ENCODE assay signal across 39 cellular contexts in the genomic region with DNA sequence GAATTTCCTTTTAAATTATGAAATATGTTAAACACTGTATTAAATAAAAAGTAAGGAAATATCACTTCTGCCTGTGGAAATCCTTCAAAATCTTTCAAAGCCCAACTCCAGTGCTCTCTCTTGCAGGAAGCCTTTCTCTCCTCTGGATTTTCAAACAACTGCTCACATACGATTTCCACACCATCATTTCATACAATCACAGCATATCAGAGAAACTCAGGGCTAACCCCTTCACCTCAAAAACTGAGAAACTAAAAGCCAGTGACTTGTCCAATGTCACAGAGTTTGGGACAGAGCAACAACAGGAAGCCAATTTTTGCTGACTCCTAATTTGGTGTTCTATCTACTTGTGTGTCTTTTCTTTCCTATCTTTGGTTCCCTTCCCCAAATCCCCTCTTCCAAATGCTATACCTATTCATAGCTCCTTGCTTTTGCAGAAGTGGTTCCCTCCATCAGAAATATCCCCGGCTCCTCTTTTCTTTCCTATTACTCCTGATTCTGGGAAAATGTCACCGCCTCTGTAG. TPM values are rescaled to one million over a fixed set of nuclear protein-coding genes. Genes with fewer than 3 reads are reported as not detected.
"Had no signal": no experiment of that assay in that cellular context is flagged by ENCODE, and none has a peak within 500 bp of the region (broad histone marks: within the 10 kb centered on the region; RNA-seq: fewer than 3 reads in every experiment).

No MANE protein-coding gene starts in this region.

- H3K9me3 Mint-ChIP-seq: activated B cell treated with CpG ODN at 0.5 μM for 24 hours; activated CD4-positive, alpha-beta memory T cell treated with anti-CD3 and anti-CD28 coated beads for 36 hours; activated CD4-positive, alpha-beta T cell treated with anti-CD3 and anti-CD28 coated beads, Interleukin-2, amount 10 ng/mL, durations not matched to agents 24 days and 14 days; activated CD8-positive, alpha-beta T cell treated with anti-CD3 and anti-CD28 coated beads for 36 hours; activated naive CD4-positive, alpha-beta T cell treated with anti-CD3 and anti-CD28 coated beads for 36 hours; activated naive CD4-positive, alpha-beta T cell treated with anti-CD3 and anti-CD28 coated beads, Interleukin-2, amount 50 U/mL, for 72 hours; activated naive CD8-positive, alpha-beta T cell treated with anti-CD3 and anti-CD28 coated beads for 36 hours; activated T-helper 1 cell treated with anti-CD3 and anti-CD28 coated beads, Interleukin-12 subunit alpha, Interleukin-12 subunit beta, Interleukin-2, Interleukin-4 antibody, amounts not matched to agents 30 ng/mL and 10 ng/mL and 1 ng/mL, durations not matched to agents 14 hours and 24 hours and 36 hours; activated T-helper 17 cell treated with anti-CD3 and anti-CD28 coated beads, Interleukin-2, amount 50 U/mL, for 72 hours; T-helper 1 cell treated with Interleukin-12 subunit alpha and Interleukin-12 subunit beta and Interleukin-4 antibody, amounts not matched to agents 30 μg/mL and 1 μg/mL, for 36 hours; T-helper 2 cell treated with Interferon-gamma antibody and Interleukin-4, amounts not matched to agents 5 μg/mL and 100 μg/mL, for 36 hours had no signal

- H3K27me3 ChIP-seq: body of pancreas, brain microvascular endothelial cell had no signal

- ATAC-seq: activated CD8-positive, alpha-beta T cell treated with anti-CD3 and anti-CD28 coated beads for 36 hours; activated naive CD4-positive, alpha-beta T cell treated with anti-CD3 and anti-CD28 coated beads, Interleukin-2, amount 50 U/mL, for 72 hours; activated T-helper 17 cell treated with anti-CD3 and anti-CD28 coated beads, Interleukin-2, amount 50 U/mL, for 72 hours; body of pancreas had no signal

- H3K27ac Mint-ChIP-seq: activated B cell treated with CpG ODN at 0.5 μM for 24 hours; activated CD4-positive, alpha-beta memory T cell treated with anti-CD3 and anti-CD28 coated beads for 36 hours; activated CD4-positive, alpha-beta T cell treated with anti-CD3 and anti-CD28 coated beads, Interleukin-2, amount 10 ng/mL, durations not matched to agents 24 days and 14 days; activated CD8-positive, alpha-beta T cell treated with anti-CD3 and anti-CD28 coated beads for 36 hours; activated naive CD4-positive, alpha-beta T cell treated with anti-CD3 and anti-CD28 coated beads for 36 hours; activated naive CD4-positive, alpha-beta T cell treated with anti-CD3 and anti-CD28 coated beads, Interleukin-2, amount 50 U/mL, for 72 hours; activated naive CD8-positive, alpha-beta T cell treated with anti-CD3 and anti-CD28 coated beads for 36 hours; activated T-helper 1 cell treated with anti-CD3 and anti-CD28 coated beads, Interleukin-12 subunit alpha, Interleukin-12 subunit beta, Interleukin-2, Interleukin-4 antibody, amounts not matched to agents 30 ng/mL and 10 ng/mL and 1 ng/mL, durations not matched to agents 14 hours and 24 hours and 36 hours; activated T-helper 17 cell treated with anti-CD3 and anti-CD28 coated beads, Interleukin-2, amount 50 U/mL, for 72 hours; T-helper 1 cell treated with Interleukin-12 subunit alpha and Interleukin-12 subunit beta and Interleukin-4 antibody, amounts not matched to agents 30 μg/mL and 1 μg/mL, for 36 hours; T-helper 2 cell treated with Interferon-gamma antibody and Interleukin-4, amounts not matched to agents 5 μg/mL and 100 μg/mL, for 36 hours had no signal

- FAIRE-seq: astrocyte, TTC549 had no signal

- DNase-seq: activated B cell treated with CpG ODN at 0.5 μM for 24 hours; activated CD4-positive, alpha-beta memory T cell treated with anti-CD3 and anti-CD28 coated beads for 36 hours; activated CD4-positive, alpha-beta T cell treated with anti-CD3 and anti-CD28 coated beads for 4 hours; activated CD4-positive, alpha-beta T cell treated with anti-CD3 and anti-CD28 coated beads, Interleukin-2, amount 10 ng/mL, durations not matched to agents 24 days and 14 days; activated CD4-positive, alpha-beta T cell treated with anti-CD3 and anti-CD28 coated beads, Interleukin-2, amount 50 U/mL, for 1 hour; activated CD4-positive, alpha-beta T cell treated with anti-CD3 and anti-CD28 coated beads, Interleukin-2, amount 50 U/mL, for 4 hours; activated CD4-positive, CD25-positive, alpha-beta regulatory T cell treated with anti-CD3 and anti-CD28 coated beads, Interleukin-2, amount 50 U/mL, for 72 hours; activated CD8-positive, alpha-beta memory T cell treated with anti-CD3 and anti-CD28 coated beads, Interleukin-2, amount 50 U/mL, for 4 hours; activated CD8-positive, alpha-beta T cell treated with anti-CD3 and anti-CD28 coated beads for 36 hours; activated effector memory CD4-positive, alpha-beta T cell treated with anti-CD3 and anti-CD28 coated beads, Interleukin-2, amount 50 U/mL, for 16 hours; activated gamma-delta T cell treated with Interleukin-2 at 50 U/mL for 16 hours; activated naive CD4-positive, alpha-beta T cell; activated naive CD4-positive, alpha-beta T cell treated with anti-CD3 and anti-CD28 coated beads for 36 hours; activated naive CD4-positive, alpha-beta T cell treated with anti-CD3 and anti-CD28 coated beads, Interleukin-2, amount 50 U/mL, for 16 hours; activated naive CD8-positive, alpha-beta T cell treated with anti-CD3 and anti-CD28 coated beads for 36 hours; activated T-cell treated with anti-CD3 and anti-CD28 coated beads for 4 hours; activated T-cell treated with anti-CD3 and anti-CD28 coated beads, Interleukin-2, amount 50 U/mL, for 1 hour; activated T-cell treated with anti-CD3 and anti-CD28 coated beads, Interleukin-2, amount 50 U/mL, for 48 hours; adrenal gland; amniotic stem cell; aorta; body of pancreas; brain microvascular endothelial cell; central memory CD4-positive, alpha-beta T cell; T-helper 1 cell; T-helper 2 cell; T-helper 9 cell had no signal

- H3K36me3 Mint-ChIP-seq: activated CD4-positive, alpha-beta memory T cell treated with anti-CD3 and anti-CD28 coated beads for 36 hours; activated naive CD4-positive, alpha-beta T cell treated with anti-CD3 and anti-CD28 coated beads, Interleukin-2, amount 50 U/mL, for 72 hours had no signal

- H3K4me1 Mint-ChIP-seq: activated B cell treated with CpG ODN at 0.5 μM for 24 hours; activated naive CD8-positive, alpha-beta T cell treated with anti-CD3 and anti-CD28 coated beads for 36 hours had no signal

- H3K27ac ChIP-seq: adrenal gland, body of pancreas, brain microvascular endothelial cell, breast epithelium, VCaP had no signal

- H3K36me3 ChIP-seq: adrenal gland, brain microvascular endothelial cell, breast epithelium had no signal

- H3K4me3 Mint-ChIP-seq: activated B cell treated with CpG ODN at 0.5 μM for 24 hours; activated CD4-positive, alpha-beta memory T cell treated with anti-CD3 and anti-CD28 coated beads for 36 hours; activated CD4-positive, alpha-beta T cell treated with anti-CD3 and anti-CD28 coated beads, Interleukin-2, amount 10 ng/mL, durations not matched to agents 24 days and 14 days; activated CD8-positive, alpha-beta T cell treated with anti-CD3 and anti-CD28 coated beads for 36 hours; activated naive CD4-positive, alpha-beta T cell treated with anti-CD3 and anti-CD28 coated beads for 36 hours; activated naive CD8-positive, alpha-beta T cell treated with anti-CD3 and anti-CD28 coated beads for 36 hours; activated T-helper 1 cell treated with anti-CD3 and anti-CD28 coated beads, Interleukin-12 subunit alpha, Interleukin-12 subunit beta, Interleukin-2, Interleukin-4 antibody, amounts not matched to agents 30 ng/mL and 10 ng/mL and 1 ng/mL, durations not matched to agents 14 hours and 24 hours and 36 hours; activated T-helper 17 cell treated with anti-CD3 and anti-CD28 coated beads, Interleukin-2, amount 50 U/mL, for 72 hours; T-helper 1 cell treated with Interleukin-12 subunit alpha and Interleukin-12 subunit beta and Interleukin-4 antibody, amounts not matched to agents 30 μg/mL and 1 μg/mL, for 36 hours; T-helper 2 cell treated with Interferon-gamma antibody and Interleukin-4, amounts not matched to agents 5 μg/mL and 100 μg/mL, for 36 hours had no signal

- H3K9me3 ChIP-seq: adrenal gland, body of pancreas, breast epithelium had no signal

- H3K4me1 ChIP-seq: adrenal gland, body of pancreas, breast epithelium had no signal

- H3K4me3 ChIP-seq: adrenal gland, body of pancreas, breast epithelium had no signal

RNA-seq across cellular contexts. Expression of gene TAL1, which starts 12.4 kb away (rescaled TPM):
- total RNA-seq: activated B cell treated with CpG ODN at 0.5 μM for 24 hours; activated CD4-positive, alpha-beta T cell treated with anti-CD3 and anti-CD28 coated beads, Interleukin-2, amount 10 ng/mL, durations not matched to agents 24 days and 14 days; activated CD8-positive, alpha-beta memory T cell treated with anti-CD3 and anti-CD28 coated beads for 36 hours; activated CD8-positive, alpha-beta T cell treated with anti-CD3 and anti-CD28 coated beads for 36 hours; activated naive CD4-positive, alpha-beta T cell treated with anti-CD3 and anti-CD28 coated beads for 36 hours; activated naive CD8-positive, alpha-beta T cell treated with anti-CD3 and anti-CD28 coated beads for 36 hours; activated T-helper 1 cell treated with anti-CD3 and anti-CD28 coated beads, Interleukin-12 subunit alpha, Interleukin-12 subunit beta, Interleukin-2, Interleukin-4 antibody, amounts not matched to agents 30 ng/mL and 10 ng/mL and 1 ng/mL, durations not matched to agents 14 hours and 24 hours and 36 hours; activated T-helper 17 cell treated with anti-CD3 and anti-CD28 coated beads, Interleukin-2, amount 50 U/mL, for 72 hours had no signal

RNA-seq across cellular contexts. Expression of gene PDZK1IP1, which starts 54.6 kb away (rescaled TPM):
- total RNA-seq: activated B cell treated with CpG ODN at 0.5 μM for 24 hours; activated CD4-positive, alpha-beta memory T cell treated with anti-CD3 and anti-CD28 coated beads for 36 hours; activated CD4-positive, alpha-beta T cell treated with anti-CD3 and anti-CD28 coated beads, Interleukin-2, amount 10 ng/mL, durations not matched to agents 24 days and 14 days; activated CD8-positive, alpha-beta memory T cell treated with anti-CD3 and anti-CD28 coated beads for 36 hours; activated CD8-positive, alpha-beta T cell treated with anti-CD3 and anti-CD28 coated beads for 36 hours; activated naive CD4-positive, alpha-beta T cell treated with anti-CD3 and anti-CD28 coated beads for 36 hours; activated naive CD4-positive, alpha-beta T cell treated with anti-CD3 and anti-CD28 coated beads, Interleukin-2, amount 50 U/mL, for 72 hours; activated naive CD8-positive, alpha-beta T cell treated with anti-CD3 and anti-CD28 coated beads for 36 hours; activated T-helper 1 cell treated with anti-CD3 and anti-CD28 coated beads, Interleukin-12 subunit alpha, Interleukin-12 subunit beta, Interleukin-2, Interleukin-4 antibody, amounts not matched to agents 30 ng/mL and 10 ng/mL and 1 ng/mL, durations not matched to agents 14 hours and 24 hours and 36 hours; activated T-helper 17 cell treated with anti-CD3 and anti-CD28 coated beads, Interleukin-2, amount 50 U/mL, for 72 hours; cardiac septum; cerebellum had no signal
